In genomic region chrY:7272556-7273195, GRCh38 we compare ENCODE assay signal across 8 cellular contexts.
DNase-seq lines count a peak whose midpoint lies in the region; ATAC-seq, FAIRE-seq and TF ChIP-seq lines count a peak whose summit lies in the region.

No MANE protein-coding gene starts in this region.

- H3K9me3 ChIP-seq in CD4-positive, alpha-beta memory T cell (ENCODE audit: control insufficient read depth in 1 of 2, low read length in 2 of 2), result no peaks in the 10 kb centered on the region
- H3K9me3 ChIP-seq in iPS DF 6.9 (ENCODE audit: control insufficient read depth, insufficient read depth, low read length), result no peaks in the 10 kb centered on the region
- no peaks in the 10 kb centered on the region for H3K9me3 ChIP-seq in thyroid gland

- CTCF ChIA-PET in CD4-positive, alpha-beta memory T cell (lab: Charles Lee; ENCODE audit: partially characterized antibody), result interaction anchor here (0.9 to 3.6 kb wide), 22 partner anchors 9 to 187 kb away, joined by 3 to 22 read pairs (median 3); no protein-coding TSS in a partner anchor

- H3K27me3 ChIP-seq in CD4-positive, alpha-beta memory T cell (ENCODE audit: insufficient read depth, low read length), result no peaks in the 10 kb centered on the region
- no peaks in the 10 kb centered on the region for H3K27me3 ChIP-seq in iPS DF 6.9 (ENCODE audit: control insufficient read depth, insufficient read depth, low read length)
- H3K27me3 ChIP-seq in thyroid gland, result no peaks in the 10 kb centered on the region

- H3K36me3 Mint-ChIP-seq in CD4-positive, alpha-beta memory T cell, result peaks cover 0 to 16% of the 10 kb centered on the region in 2 donors

- H3K4me3 Mint-ChIP-seq in CD4-positive, alpha-beta memory T cell, result peak overlapping the region in 2 of 8 donors; percentile 95 to 96

- peaks cover 28% of the 10 kb centered on the region for H3K4me1 ChIP-seq in CD4-positive, alpha-beta memory T cell (ENCODE audit: insufficient read depth, low read length)
- H3K4me1 ChIP-seq in iPS DF 6.9 (ENCODE audit: control insufficient read depth, insufficient read depth, low read length) (no peaks in the 10 kb centered on the region), thyroid gland (no peaks in the 10 kb centered on the region)

- no peaks in the 10 kb centered on the region for H3K36me3 ChIP-seq in CD4-positive, alpha-beta memory T cell (ENCODE audit: insufficient read depth, low read length)
- H3K36me3 ChIP-seq in iPS DF 6.9 (ENCODE audit: control insufficient read depth, insufficient read depth, low read length), result no peaks in the 10 kb centered on the region
- no peaks in the 10 kb centered on the region for H3K36me3 ChIP-seq in thyroid gland

- no peaks in the 10 kb centered on the region for H3K9me3 Mint-ChIP-seq in CD4-positive, alpha-beta memory T cell

- DNase-seq in CD4-positive, alpha-beta memory T cell, result peak in 1 of 5 donors; percentile 56
- peak; percentile 70 for DNase-seq in activated CD8-positive, alpha-beta memory T cell treated with anti-CD3 and anti-CD28 coated beads, Interleukin-2, amount 50 U/mL, for 48 hours
- peak; percentile 45 for DNase-seq in iPS DF 6.9 (ENCODE audit: low read depth, low spot score)
- DNase-seq in thyroid gland, result peak; percentile 51 to 55
- DNase-seq in middle frontal gyrus (ENCODE audit: extremely low spot score, low spot score), result no peak
- no peak for DNase-seq in frontal cortex (ENCODE audit: low spot score in 2 of 2)

- no CpG with 5 or more reads among the region's 24 CpGs for WGBS in iPS DF 6.9 (ENCODE audit: insufficient coverage, insufficient read length)
- WGBS in thyroid gland, 2 donors, result 6 to 18% methylated on average over 1 to 4 of the region's 24 CpGs

- POLR2A ChIA-PET in CD4-positive, alpha-beta memory T cell (lab: Charles Lee; ENCODE audit: partially characterized antibody), result interaction anchor here (0.8 to 3.4 kb wide), 20 partner anchors 11 to 187 kb away, joined by 3 to 51 read pairs (median 5); no protein-coding TSS in a partner anchor

- H3K27ac Mint-ChIP-seq in CD4-positive, alpha-beta memory T cell, result peak overlapping the region in 2 of 7 donors; percentile 86 to 97

- peak overlapping the region; percentile 63 for H3K27ac ChIP-seq in CD4-positive, alpha-beta memory T cell (ENCODE audit: low read depth, low read length)
- H3K27ac ChIP-seq in iPS DF 6.9 (ENCODE audit: low read length), result no peak overlapping the region
- peak overlapping the region in 1 of 3 donors; percentile 70 for H3K27ac ChIP-seq in thyroid gland

- no peak for TF ChIP-seq POLR2A in thyroid gland (IDR thresholded peaks at IDR 0.05)

- H3K4me3 ChIP-seq in CD4-positive, alpha-beta memory T cell (ENCODE audit: low read length in 2 of 2), result peak overlapping the region; percentile 36 to 66
- H3K4me3 ChIP-seq in iPS DF 6.9 (ENCODE audit: low read length) (peak overlapping the region; percentile 2; the same call in 1 of the 2 replicates), thyroid gland (replicated peaks in 1 of 3) (no peak overlapping the region)

- peaks cover 0 to 45% (median 6%) of the 10 kb centered on the region in 4 donors for H3K4me1 Mint-ChIP-seq in CD4-positive, alpha-beta memory T cell

- TF ChIP-seq CTCF in thyroid gland (IDR thresholded peaks at IDR 0.05), result peak in 1 of 6 experiments; percentile 45

- ATAC-seq in HG02938 (IDR thresholded peaks at IDR 0.05; ENCODE audit: unreplicated experiment) (peak; percentile 26), HG02840 (IDR thresholded peaks at IDR 0.05; ENCODE audit: low FRiP score, unreplicated experiment) (no peak)

- no peaks in the 10 kb centered on the region for H3K27me3 Mint-ChIP-seq in CD4-positive, alpha-beta memory T cell

- intact Hi-C loops in CD4-positive, alpha-beta memory T cell (cut with micrococcal nuclease), result loop anchor here (1.0 to 5.0 kb wide), 5 partner anchors 18 to 175 kb away; no protein-coding TSS in a partner anchor
- intact Hi-C loops in thyroid gland (cut with DNase I), result no loop called here

- no peak for FAIRE-seq in frontal cortex (lab: Jason Lieb, UNC)

Comparison
In these comparisons a context has a peak if more than half of its experiments do, and no peak if none do; other contexts are left out.
1. DNase-seq: peak in activated CD8-positive, alpha-beta memory T cell treated with anti-CD3 and anti-CD28 coated beads, Interleukin-2, amount 50 U/mL, for 48 hours (single experiment), iPS DF 6.9 (single experiment) and thyroid gland (2 of 2); none in middle frontal gyrus (single experiment) and frontal cortex (0 of 2).
2. H3K4me3 ChIP-seq: peak in CD4-positive, alpha-beta memory T cell (2 of 2) and iPS DF 6.9 (single experiment); none in thyroid gland (0 of 3).